ENCODE assay signal across 26 cellular contexts in the genomic region with DNA sequence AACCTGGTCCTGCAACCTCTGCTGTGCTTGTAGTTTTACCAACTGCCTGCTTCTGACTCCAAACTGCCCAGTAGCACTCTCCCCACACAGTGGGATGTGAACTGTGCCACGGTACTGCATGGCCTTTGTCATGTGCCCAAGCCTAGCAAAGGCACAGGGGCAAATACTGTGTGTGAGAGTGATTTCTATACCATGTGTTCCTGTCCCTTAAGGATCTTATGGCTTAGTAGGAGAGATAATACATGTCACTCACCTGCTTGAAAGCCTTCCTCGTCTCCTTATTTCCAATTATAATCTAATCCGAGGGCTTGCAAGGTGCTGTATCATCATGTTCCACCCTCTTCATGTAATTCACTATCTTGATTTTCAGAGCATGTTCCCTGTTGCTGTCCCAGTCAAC. TPM values are rescaled to one million over a fixed set of nuclear protein-coding genes. Genes with fewer than 3 reads are reported as not detected.
DNase-seq lines count a peak whose midpoint lies in the region; ATAC-seq and TF ChIP-seq lines count a peak whose summit lies in the region.
"Had no signal": no experiment of that assay in that cellular context is flagged by ENCODE, and none has a peak within 500 bp of the region (broad histone marks: within the 10 kb centered on the region; RNA-seq: fewer than 3 reads in every experiment).

No MANE protein-coding gene starts in this region.

- TF ChIP-seq POLR2A in heart left ventricle (IDR thresholded peaks at IDR 0.05): no peak

- intact Hi-C loops in left ventricle myocardium superior (cut with micrococcal nuclease) (no loop called here), heart left ventricle (cut with DNase I) (no loop called here), natural killer cell (cut with micrococcal nuclease) (no loop called here)

- H3K27me3 ChIP-seq in heart left ventricle (no peaks in the 10 kb centered on the region), neural progenitor cell (no peaks in the 10 kb centered on the region)
- H3K27me3 ChIP-seq: heart right ventricle had no signal

- H3K36me3 ChIP-seq in heart left ventricle (peaks cover 0 to 18% (median 3%) of the 10 kb centered on the region in 9 donors), neural progenitor cell (peaks cover 5% of the 10 kb centered on the region)
- H3K36me3 ChIP-seq: lower lobe of right lung had no signal

- 66 to 79% (median 71%) methylated on average over 3 of the region's 3 CpGs for WGBS in heart left ventricle, 4 donors

- H3K27ac ChIP-seq in heart left ventricle (no peak overlapping the region), neural progenitor cell (peak overlapping the region; percentile 11)
- H3K27ac ChIP-seq: heart right ventricle, HL-60, lower lobe of right lung, parathyroid adenoma had no signal

- H3K4me3 ChIP-seq in heart left ventricle (no peak overlapping the region), neural progenitor cell (no peak overlapping the region)
- H3K4me3 ChIP-seq: heart right ventricle, lower lobe of right lung, mucosa of descending colon had no signal

- H3F3A ChIP-seq in neural progenitor cell (ENCODE audit: low read depth): no peaks in the 10 kb centered on the region

- H3K4me2 ChIP-seq in neural progenitor cell: no peak overlapping the region

- peaks cover 13% of the 10 kb centered on the region for H3K36me3 Mint-ChIP-seq in central memory CD8-positive, alpha-beta T cell (ENCODE audit: insufficient read depth)
- peaks cover 23% of the 10 kb centered on the region for H3K36me3 Mint-ChIP-seq in neural progenitor cell
- peaks cover 0 to 16% (median 6%) of the 10 kb centered on the region in 3 donors for H3K36me3 Mint-ChIP-seq in immature natural killer cell
- H3K36me3 Mint-ChIP-seq in natural killer cell: no peaks in the 10 kb centered on the region

- DNase-seq in left ventricle myocardium superior (no peak), heart left ventricle (no peak), neural progenitor cell (ENCODE audit: low spot score) (no peak), HuH-7 (ENCODE audit: low spot score) (no peak), immature natural killer cell (no peak), natural killer cell (no peak)
- no peak for DNase-seq in central memory CD8-positive, alpha-beta T cell (ENCODE audit: low spot score in 2 of 2)
- no peak for DNase-seq in activated CD4-positive, alpha-beta T cell treated with anti-CD3 and anti-CD28 coated beads for 1 hour
- DNase-seq: activated CD4-positive, alpha-beta T cell treated with anti-CD3 and anti-CD28 coated beads for 4 hours; activated CD8-positive, alpha-beta T cell treated with anti-CD3 and anti-CD28 coated beads, Interleukin-2, amount 10 ng/mL, durations not matched to agents 7 days and 5 days; amygdala; effector CD4-positive, alpha-beta T cell; heart right ventricle; Kasumi-1; lower lobe of right lung; mucosa of descending colon; MV-4-11; NCI-H146; NCI-H748 treated with DMSO at 0.1 percent for 48 hours; retina; stimulated activated naive B cell treated with anti-CD40 and anti-IgM and Interleukin-4, amounts not matched to agents 10 μg/mL and 1 μg/mL and 100 μg/mL, for 72 hours had no signal

- ATAC-seq in left ventricle myocardium superior: peak; percentile 36
- no peak for ATAC-seq in heart left ventricle
- ATAC-seq in central memory CD8-positive, alpha-beta T cell (replicated peaks; ENCODE audit: extremely low read depth, poor library complexity, severe bottlenecking): no peak
- ATAC-seq in natural killer cell: no peak
- ATAC-seq: activated CD8-positive, alpha-beta T cell treated with anti-CD3 and anti-CD28 coated beads, Interleukin-2, amount 10 ng/mL, durations not matched to agents 7 days and 5 days; activated naive CD4-positive, alpha-beta T cell treated with anti-CD3 and anti-CD28 coated beads, Interleukin-2, amount 50 U/mL, for 72 hours; heart right ventricle; lower lobe of right lung; mucosa of descending colon; stimulated activated naive B cell treated with anti-CD40 and anti-IgM and Interleukin-4, amounts not matched to agents 10 μg/mL and 1 μg/mL and 100 μg/mL, for 72 hours had no signal

- peaks cover 22% of the 10 kb centered on the region for H3K4me1 Mint-ChIP-seq in central memory CD8-positive, alpha-beta T cell
- H3K4me1 Mint-ChIP-seq in neural progenitor cell: peaks cover 4% of the 10 kb centered on the region
- H3K4me1 Mint-ChIP-seq in immature natural killer cell: peaks cover 5% of the 10 kb centered on the region in 2 donors
- peaks cover 5 to 17% of the 10 kb centered on the region in 2 donors for H3K4me1 Mint-ChIP-seq in natural killer cell
- H3K4me1 Mint-ChIP-seq: nephron had no signal

- peaks cover 0 to 5% (median 0%) of the 10 kb centered on the region in 12 donors for H3K9me3 ChIP-seq in heart left ventricle
- H3K9me3 ChIP-seq in neural progenitor cell (ENCODE audit: low read depth): no peaks in the 10 kb centered on the region
- H3K9me3 ChIP-seq: heart right ventricle, lower lobe of right lung, mucosa of descending colon had no signal

- TF ChIP-seq CTCF in heart left ventricle (IDR thresholded peaks at IDR 0.05) (no peak), neural progenitor cell (IDR thresholded peaks at IDR 0.05) (no peak), natural killer cell (IDR thresholded peaks at IDR 0.05) (no peak)

- no peak overlapping the region for H3K4me3 Mint-ChIP-seq in central memory CD8-positive, alpha-beta T cell
- H3K4me3 Mint-ChIP-seq in neural progenitor cell: no peak overlapping the region
- no peak overlapping the region for H3K4me3 Mint-ChIP-seq in immature natural killer cell
- no peak overlapping the region for H3K4me3 Mint-ChIP-seq in natural killer cell
- H3K4me3 Mint-ChIP-seq: activated CD8-positive, alpha-beta T cell treated with anti-CD3 and anti-CD28 coated beads, Interleukin-2, amount 10 ng/mL, durations not matched to agents 7 days and 5 days; nephron; stimulated activated naive B cell treated with anti-CD40 and anti-IgM and Interleukin-4, amounts not matched to agents 10 μg/mL and 1 μg/mL and 100 μg/mL, for 72 hours; T-helper 2 cell treated with Interferon-gamma antibody and Interleukin-4, amounts not matched to agents 5 μg/mL and 100 μg/mL, for 36 hours had no signal

- peaks cover 6% of the 10 kb centered on the region for H4K20me1 ChIP-seq in neural progenitor cell (ENCODE audit: low read depth)

- H3K79me2 ChIP-seq in neural progenitor cell (ENCODE audit: low read depth): peaks cover 52% of the 10 kb centered on the region

- H3K27me3 Mint-ChIP-seq in central memory CD8-positive, alpha-beta T cell: no peaks in the 10 kb centered on the region
- no peaks in the 10 kb centered on the region for H3K27me3 Mint-ChIP-seq in neural progenitor cell (ENCODE audit: insufficient read depth, low read depth)
- peaks cover 0 to 2% (median 1%) of the 10 kb centered on the region in 3 donors for H3K27me3 Mint-ChIP-seq in immature natural killer cell (ENCODE audit: low read depth in 3 of 3)
- no peaks in the 10 kb centered on the region for H3K27me3 Mint-ChIP-seq in natural killer cell (ENCODE audit: low read depth in 2 of 2)
- H3K27me3 Mint-ChIP-seq: stimulated activated naive B cell treated with anti-CD40 and anti-IgM and Interleukin-4, amounts not matched to agents 10 μg/mL and 1 μg/mL and 100 μg/mL, for 72 hours had no signal

- H3K4me1 ChIP-seq in heart left ventricle: peaks cover 0 to 22% (median 3%) of the 10 kb centered on the region in 12 donors
- no peaks in the 10 kb centered on the region for H3K4me1 ChIP-seq in neural progenitor cell
- H3K4me1 ChIP-seq: lower lobe of right lung, parathyroid adenoma had no signal

- no peak overlapping the region for H3K9ac ChIP-seq in neural progenitor cell
- H3K9ac ChIP-seq: parathyroid adenoma had no signal

- H3K27ac Mint-ChIP-seq in central memory CD8-positive, alpha-beta T cell (ENCODE audit: low read depth): peak overlapping the region; percentile 83
- H3K27ac Mint-ChIP-seq in neural progenitor cell: no peak overlapping the region
- peak overlapping the region in 3 of 6 donors; percentile 3 to 16 (median 13) for H3K27ac Mint-ChIP-seq in immature natural killer cell
- peak overlapping the region in 1 of 2 donors; percentile 3 for H3K27ac Mint-ChIP-seq in natural killer cell
- H3K27ac Mint-ChIP-seq: activated CD8-positive, alpha-beta T cell treated with anti-CD3 and anti-CD28 coated beads, Interleukin-2, amount 10 ng/mL, durations not matched to agents 7 days and 5 days; nephron; stimulated activated naive B cell treated with anti-CD40 and anti-IgM and Interleukin-4, amounts not matched to agents 10 μg/mL and 1 μg/mL and 100 μg/mL, for 72 hours; T-helper 2 cell treated with Interferon-gamma antibody and Interleukin-4, amounts not matched to agents 5 μg/mL and 100 μg/mL, for 36 hours had no signal

- H3K9me3 Mint-ChIP-seq in central memory CD8-positive, alpha-beta T cell: no peaks in the 10 kb centered on the region
- H3K9me3 Mint-ChIP-seq in neural progenitor cell (peaks cover 5% of the 10 kb centered on the region), immature natural killer cell (no peaks in the 10 kb centered on the region), natural killer cell (peaks cover 0 to 2% of the 10 kb centered on the region in 2 donors)
- H3K9me3 Mint-ChIP-seq: activated naive CD4-positive, alpha-beta T cell treated with anti-CD3 and anti-CD28 coated beads, Interleukin-2, amount 50 U/mL, for 72 hours; nephron; stimulated activated naive B cell treated with anti-CD40 and anti-IgM and Interleukin-4, amounts not matched to agents 10 μg/mL and 1 μg/mL and 100 μg/mL, for 72 hours; T-helper 2 cell treated with Interferon-gamma antibody and Interleukin-4, amounts not matched to agents 5 μg/mL and 100 μg/mL, for 36 hours had no signal

- no peak overlapping the region for H2AFZ ChIP-seq in neural progenitor cell (replicated peaks)
- H2AFZ ChIP-seq: parathyroid adenoma had no signal

RNA-seq across cellular contexts. Expression of gene UBE4B, which starts 51.3 kb away (rescaled TPM):
- 78.4 TPM for total RNA-seq in left ventricle myocardium superior
- total RNA-seq in heart left ventricle: 100 to 1,000 TPM in 1 of 9 donors, 10 to 100 TPM in 8; 50.4 to 132 (median 68.2) TPM
- polyA plus RNA-seq in heart left ventricle: 10 to 100 TPM; 18.5 to 32.3 TPM
- 66.2 and 66.7 TPM in 2 replicates for total RNA-seq in neural progenitor cell (ENCODE audit: low replicate concordance)
- polyA plus RNA-seq in immature natural killer cell: 10 to 100 TPM in 1 of 3 donors, 1 to 10 TPM in 2; 3.7 to 10.3 (median 7.6) TPM
- total RNA-seq in natural killer cell: 10 to 100 TPM; 37.0 to 48.0 (median 41.4) TPM
